24 cellular contexts compared by ENCODE assay signal in the genomic region with DNA sequence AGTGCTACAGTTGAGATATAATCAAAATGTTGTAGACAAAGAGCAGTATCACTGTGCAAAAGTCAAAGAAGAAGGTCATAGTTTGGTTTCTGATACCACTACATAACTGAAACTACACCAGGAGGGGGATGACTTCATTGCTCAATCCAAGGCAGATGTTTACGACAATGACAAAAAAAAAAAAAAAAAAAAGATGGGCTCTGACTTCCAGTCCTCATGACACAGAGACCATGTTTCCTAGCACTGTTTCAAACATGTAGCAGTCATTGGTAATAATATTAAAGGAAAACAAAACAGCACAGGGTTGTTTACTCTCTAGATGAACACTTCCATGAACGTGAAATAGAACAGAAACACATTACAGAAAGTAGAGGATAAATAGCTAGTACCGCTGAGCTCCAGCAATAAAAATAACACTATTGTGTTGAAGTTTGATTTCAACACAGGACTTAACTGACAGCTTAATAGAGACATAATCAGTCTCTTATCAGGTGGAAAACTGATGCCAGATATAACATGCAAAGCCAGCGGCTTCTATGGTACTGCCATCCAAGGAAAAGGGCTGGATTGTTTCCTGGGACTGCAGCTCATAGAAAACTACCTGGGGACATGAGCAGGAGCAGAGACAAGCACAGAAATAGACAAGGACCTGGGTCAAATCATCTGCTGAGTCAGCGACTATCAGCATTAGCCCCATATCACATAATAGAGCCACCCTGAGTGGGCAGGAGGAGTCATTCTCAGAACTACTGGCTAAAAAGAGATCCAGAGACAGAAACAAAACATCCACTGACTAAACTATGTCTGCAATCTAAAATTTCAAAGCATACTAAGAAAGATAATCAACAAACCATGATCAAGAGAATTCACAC.
"Had no signal": no experiment of that assay in that cellular context is flagged by ENCODE, and none has a peak within 500 bp of the region (broad histone marks: within the 10 kb centered on the region; RNA-seq: fewer than 3 reads in every experiment).

No MANE protein-coding gene starts in this region.

- FAIRE-seq: bronchial epithelial cell had no signal

- H3K27me3 ChIP-seq: ascending aorta, body of pancreas had no signal

- H3K4me1 ChIP-seq: ascending aorta, body of pancreas had no signal

- H3K4me3 ChIP-seq: ascending aorta, body of pancreas, PC-9, SK-N-MC had no signal

- H3K4me2 ChIP-seq: PC-9 had no signal

- H2AFZ ChIP-seq: PC-9 had no signal

- H3K9me3 ChIP-seq: ascending aorta, body of pancreas had no signal

- H3K36me3 ChIP-seq: ascending aorta had no signal

- DNase-seq: activated CD4-positive, alpha-beta T cell treated with anti-CD3 and anti-CD28 coated beads for 4 hours; activated CD8-positive, alpha-beta memory T cell treated with anti-CD3 and anti-CD28 coated beads, Interleukin-2, amount 50 U/mL, for 48 hours; activated CD8-positive, alpha-beta T cell treated with anti-CD3 and anti-CD28 coated beads, Interleukin-2, amount 10 ng/mL, durations not matched to agents 7 days and 5 days; activated effector memory CD4-positive, alpha-beta T cell treated with anti-CD3 and anti-CD28 coated beads, Interleukin-2, amount 50 U/mL, for 16 hours; activated naive CD4-positive, alpha-beta T cell treated with Interleukin-2 at 50 U/mL for 16 hours; activated naive CD8-positive, alpha-beta T cell treated with anti-CD3 and anti-CD28 coated beads, Interleukin-2, amount 50 U/mL, for 24 hours; activated T-cell treated with anti-CD3 and anti-CD28 coated beads, Interleukin-2, amount 50 U/mL, for 1 hour; amniotic stem cell; body of pancreas; MM.1S; NCI-H1092 treated with DMSO at 0.1 percent for 48 hours; NCI-H1417 treated with DMSO at 0.1 percent for 48 hours; NCI-H1694; NCI-H2029; NCI-H510A treated with DMSO at 0.1 percent for 48 hours; NCI-H69; NK-92 treated with Interleukin-12 subunit alpha and Interleukin-12 subunit beta, amount 100 ng/mL, for 24 hours; PC-9; SW 1271 had no signal

- ATAC-seq: activated CD4-positive, CD25-positive, alpha-beta regulatory T cell treated with anti-CD3 and anti-CD28 coated beads, Interleukin-2, amount 50 U/mL, for 24 hours; activated CD8-positive, alpha-beta T cell treated with anti-CD3 and anti-CD28 coated beads, Interleukin-2, amount 10 ng/mL, durations not matched to agents 7 days and 5 days; activated naive CD4-positive, alpha-beta T cell treated with anti-CD3 and anti-CD28 coated beads, Interleukin-2, amount 50 U/mL, for 72 hours; activated naive CD8-positive, alpha-beta T cell treated with anti-CD3 and anti-CD28 coated beads, Interleukin-2, amount 50 U/mL, for 24 hours; body of pancreas had no signal

- H3K27ac ChIP-seq: ascending aorta, body of pancreas, PC-9, SK-N-MC had no signal
